In the genomic region with DNA sequence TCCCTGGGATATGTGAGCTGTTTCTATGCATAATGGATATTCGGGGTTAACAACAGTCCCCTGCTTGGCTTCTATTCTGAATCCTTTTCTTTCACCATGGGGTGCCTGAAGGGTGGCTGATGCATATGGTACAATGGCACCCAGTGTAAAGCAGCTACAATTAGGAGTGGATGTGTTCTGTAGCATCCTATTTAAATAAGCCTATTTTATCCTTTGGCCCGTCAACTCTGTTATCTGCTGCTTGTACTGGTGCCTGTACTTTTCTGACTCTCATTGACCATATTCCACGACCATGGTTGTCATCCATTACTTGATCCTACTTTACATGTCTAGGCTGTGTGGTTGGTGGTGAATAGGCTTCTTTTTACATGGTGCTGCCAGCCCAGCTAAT, we compare ENCODE assay signal across 8 cellular contexts. TPM values are rescaled to one million over a fixed set of nuclear protein-coding genes. Genes with fewer than 3 reads are reported as not detected.
DNase-seq lines count a peak whose midpoint lies in the region; ATAC-seq and TF ChIP-seq lines count a peak whose summit lies in the region.

No MANE protein-coding gene starts in this region.

- peak overlapping the region; percentile 88 for H3K4me3 Mint-ChIP-seq in MCF 10A (ENCODE audit: unreplicated experiment)
- peak overlapping the region; percentile 82 for H3K4me3 Mint-ChIP-seq in mesothelial cell of epicardium

- no TSS peak for BruUV-seq in MCF 10A (replicated peaks; lab: Mats Ljungman, UMichigan)

- POLR2A ChIA-PET in MCF 10A (lab: Yijun Ruan, JAX), result interaction anchor here (2.4 to 5.3 kb wide), 7 partner anchors 9 to 321 kb away, joined by 11 to 99 read pairs (median 22); a partner anchor contains a TSS

- H3K9me3 Mint-ChIP-seq in MCF 10A (ENCODE audit: unreplicated experiment) (no peaks in the 10 kb centered on the region), mesothelial cell of epicardium (peaks cover 54% of the 10 kb centered on the region)

- H3K27ac ChIP-seq in right atrium auricular region (peak overlapping the region in 1 of 2 donors; percentile 96), aorta (ENCODE audit: low read depth in 1 of 2, low read length in 2 of 2) (no peak overlapping the region)

- H3K4me1 ChIP-seq in right atrium auricular region (peaks cover 0 to 36% of the 10 kb centered on the region in 2 donors), aorta (ENCODE audit: control insufficient read depth in 1 of 2, insufficient read depth in 2 of 2, low read length in 2 of 2) (peaks cover 0 to 4% of the 10 kb centered on the region in 2 donors)

- H3K36me3 ChIP-seq in right atrium auricular region (peaks cover 32% of the 10 kb centered on the region), aorta (ENCODE audit: control insufficient read depth in 1 of 2, insufficient read depth in 2 of 2, low read length in 1 of 2) (peaks cover 6 to 21% of the 10 kb centered on the region in 2 donors)

- no peak for ATAC-seq in aorta (ENCODE audit: low FRiP score)
- no peak for ATAC-seq in GM18519 (IDR thresholded peaks at IDR 0.05; ENCODE audit: low FRiP score, unreplicated experiment)

- DNase-seq in right atrium auricular region (ENCODE audit: low spot score) (no peak), cardiac septum (ENCODE audit: low spot score) (no peak), MCF 10A (ENCODE audit: unreplicated experiment) (no peak), mesothelial cell of epicardium (ENCODE audit: low spot score in 2 of 2, unreplicated experiment in 2 of 2) (no peak), aorta (no peak), ureter (ENCODE audit: low spot score) (no peak), GF-D8 (lab: John Stamatoyannopoulos, UW) (no peak)

- H3K4me1 Mint-ChIP-seq in MCF 10A (ENCODE audit: insufficient read depth, unreplicated experiment), result peaks cover 21% of the 10 kb centered on the region
- H3K4me1 Mint-ChIP-seq in mesothelial cell of epicardium, result peaks cover 15% of the 10 kb centered on the region

- H3K27me3 ChIP-seq in right atrium auricular region, result no peaks in the 10 kb centered on the region
- no peaks in the 10 kb centered on the region for H3K27me3 ChIP-seq in aorta (ENCODE audit: control insufficient read depth in 1 of 2, insufficient read depth in 2 of 2, low read length in 1 of 2)

- H3K27ac Mint-ChIP-seq in MCF 10A (ENCODE audit: low read depth, unreplicated experiment) (peak overlapping the region; percentile 88), mesothelial cell of epicardium (peak overlapping the region; percentile 90)

- H3K9me3 ChIP-seq in right atrium auricular region (peaks cover 0 to 50% of the 10 kb centered on the region in 2 donors), aorta (ENCODE audit: control insufficient read depth, low read length) (peaks cover 9% of the 10 kb centered on the region)

- intact Hi-C loops in cardiac septum (cut with DNase I), result no loop called here
- intact Hi-C loops in MCF 10A (cut with micrococcal nuclease), result no loop called here
- intact Hi-C loops in aorta (cut with DNase I), result loop anchor here in 1 of 2 donors (5.0 kb wide), 1 partner anchor 67 kb away; no protein-coding TSS in a partner anchor

- CTCF ChIA-PET in MCF 10A (lab: Yijun Ruan, JAX), result interaction anchor here (1.5 to 2.2 kb wide), 2 partner anchors 12 to 111 kb away, joined by 4 to 8 read pairs; a partner anchor contains a TSS

- TF ChIP-seq CTCF in right atrium auricular region (IDR thresholded peaks at IDR 0.05), result no peak
- no peak for TF ChIP-seq CTCF in MCF 10A (IDR thresholded peaks at IDR 0.05; ENCODE audit: unreplicated experiment)
- no peak for TF ChIP-seq CTCF in mesothelial cell of epicardium (IDR thresholded peaks at IDR 0.05; ENCODE audit: unreplicated experiment)

- no peaks in the 10 kb centered on the region for H3K27me3 Mint-ChIP-seq in MCF 10A (ENCODE audit: insufficient read depth, unreplicated experiment)
- H3K27me3 Mint-ChIP-seq in mesothelial cell of epicardium (ENCODE audit: low read depth), result no peaks in the 10 kb centered on the region

- H3K4me3 ChIP-seq in right atrium auricular region (peak overlapping the region; percentile 64 to 68), aorta (ENCODE audit: low read length in 2 of 2) (peak overlapping the region; percentile 70 to 83)

- 64 to 67% methylated on average over 3 of the region's 3 CpGs for WGBS in aorta, 2 donors

- H3K36me3 Mint-ChIP-seq in MCF 10A (ENCODE audit: insufficient read depth, unreplicated experiment) (peaks cover 69% of the 10 kb centered on the region), mesothelial cell of epicardium (peaks cover 78% of the 10 kb centered on the region)

RNA-seq across cellular contexts. Expression of a gene that starts 1.3 kb away (rescaled TPM):
- 10 to 100 TPM; 37.2 to 39.1 TPM for total RNA-seq in right atrium auricular region
- total RNA-seq in cardiac septum, result 52.6 TPM
- 85.5 and 99.0 TPM in 2 replicates for total RNA-seq in MCF 10A (2022)
- 177 to 183 TPM (median 180 TPM) in 3 replicates for total RNA-seq in mesothelial cell of epicardium
- total RNA-seq in aorta, result 10 to 100 TPM; 86.1 to 89.4 TPM
- 10 to 100 TPM; 10.6 to 68.0 TPM for polyA plus RNA-seq in aorta
- 119 TPM for total RNA-seq in ureter

RNA-seq across cellular contexts. Expression of a gene that starts 1.8 kb away (rescaled TPM):
- 10 to 100 TPM; 20.1 to 21.0 TPM for total RNA-seq in right atrium auricular region
- total RNA-seq in cardiac septum, result 20.6 TPM
- 35.7 and 36.1 TPM in 2 replicates for total RNA-seq in MCF 10A (2022)
- 39.0 to 45.1 TPM (median 41.2 TPM) in 3 replicates for total RNA-seq in mesothelial cell of epicardium
- total RNA-seq in aorta, result 10 to 100 TPM; 28.3 to 37.7 TPM
- 10 to 100 TPM in 1 of 2 donors, 1 to 10 TPM in 1; 7.8 to 29.7 TPM for polyA plus RNA-seq in aorta
- total RNA-seq in ureter, result 31.2 TPM
